ENCODE assay signal across 29 cellular contexts in the genomic region with DNA sequence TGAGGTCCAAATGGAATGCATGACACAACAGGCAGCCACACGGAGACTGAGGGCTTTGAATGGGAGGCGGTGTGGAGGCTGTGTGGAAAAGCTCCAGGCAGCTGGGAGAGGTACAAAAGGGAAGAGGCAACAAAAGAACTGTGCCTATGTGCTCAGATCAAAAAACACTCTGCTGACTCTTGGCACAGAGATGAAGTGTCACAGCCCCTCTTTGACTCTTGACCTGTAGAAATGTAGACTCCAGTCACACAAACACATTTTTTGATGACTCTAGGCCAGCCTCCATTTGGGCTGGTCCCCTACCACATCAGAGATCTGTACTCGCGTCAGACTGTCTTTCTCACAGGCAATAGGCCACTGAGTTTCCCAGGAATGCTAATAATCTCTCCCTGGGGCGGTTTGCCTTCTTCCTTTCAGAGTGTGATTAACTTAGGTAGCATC.
DNase-seq lines count a peak whose midpoint lies in the region; ATAC-seq and TF ChIP-seq lines count a peak whose summit lies in the region.
"Had no signal": no experiment of that assay in that cellular context is flagged by ENCODE, and none has a peak within 500 bp of the region (broad histone marks: within the 10 kb centered on the region; RNA-seq: fewer than 3 reads in every experiment).

No MANE protein-coding gene starts in this region.

- peaks cover 6% of the 10 kb centered on the region for H3K4me1 Mint-ChIP-seq in endodermal cell
- H3K4me1 Mint-ChIP-seq in activated naive CD8-positive, alpha-beta T cell treated with anti-CD3 and anti-CD28 coated beads for 36 hours, result no peaks in the 10 kb centered on the region
- H3K4me1 Mint-ChIP-seq: B cell; central memory CD8-positive, alpha-beta T cell; IgD-negative memory B cell; naive B cell; T-cell had no signal

- H3K18ac ChIP-seq in trophoblast cell (ENCODE audit: low read length), result no peak overlapping the region

- no peak overlapping the region for H3K4me3 ChIP-seq in NT2/D1 (ENCODE audit: insufficient read length, low read depth)
- H3K4me3 ChIP-seq in endodermal cell (ENCODE audit: low read length), result no peak overlapping the region
- no peak overlapping the region for H3K4me3 ChIP-seq in trophoblast cell (ENCODE audit: low read depth, low read length)
- no peak overlapping the region for H3K4me3 ChIP-seq in psoas muscle
- H3K4me3 ChIP-seq in osteoblast (ENCODE audit: insufficient read depth, low read length), result no peak overlapping the region
- H3K4me3 ChIP-seq: ovary, stomach, tibial nerve had no signal

- H3K27me3 Mint-ChIP-seq in endodermal cell (ENCODE audit: insufficient read depth), result no peaks in the 10 kb centered on the region
- H3K27me3 Mint-ChIP-seq in activated naive CD8-positive, alpha-beta T cell treated with anti-CD3 and anti-CD28 coated beads for 36 hours, result no peaks in the 10 kb centered on the region
- H3K27me3 Mint-ChIP-seq: B cell; central memory CD8-positive, alpha-beta T cell; IgD-negative memory B cell; naive B cell; T-cell had no signal

- 60 to 77% methylated on average over 5 of the region's 5 CpGs for WGBS in endodermal cell (ENCODE audit: insufficient coverage in 1 of 2, insufficient read length in 1 of 2), 2 experiments
- no CpG with 5 or more reads among the region's 5 CpGs for WGBS in trophoblast cell (ENCODE audit: extremely low coverage, insufficient coverage, insufficient read length)
- WGBS in psoas muscle, 3 donors, result 56 to 63% (median 57%) methylated on average over 5 of the region's 5 CpGs

- H3K79me2 ChIP-seq in trophoblast cell (ENCODE audit: control insufficient read depth, insufficient read depth, low read length, poor library complexity) (no peaks in the 10 kb centered on the region), osteoblast (ENCODE audit: insufficient read depth, low read length) (no peaks in the 10 kb centered on the region)

- H3K9me3 Mint-ChIP-seq in endodermal cell, result no peaks in the 10 kb centered on the region
- peaks cover 6% of the 10 kb centered on the region for H3K9me3 Mint-ChIP-seq in activated naive CD8-positive, alpha-beta T cell treated with anti-CD3 and anti-CD28 coated beads for 36 hours

- H3K36me3 ChIP-seq in NT2/D1 (ENCODE audit: insufficient read depth, insufficient read length, low read length) (no peaks in the 10 kb centered on the region), endodermal cell (ENCODE audit: control insufficient read depth, insufficient read depth, low read length) (no peaks in the 10 kb centered on the region), trophoblast cell (ENCODE audit: control insufficient read depth in 1 of 2, insufficient read depth in 2 of 2, low read length in 2 of 2) (no peaks in the 10 kb centered on the region), psoas muscle (ENCODE audit: insufficient read depth in 1 of 2, low read depth in 1 of 2) (no peaks in the 10 kb centered on the region), osteoblast (ENCODE audit: insufficient read depth, low read length) (no peaks in the 10 kb centered on the region)
- H3K36me3 ChIP-seq: ovary, stomach, tibial nerve had no signal

- H4K12ac ChIP-seq in trophoblast cell (ENCODE audit: low read depth, low read length), result no peak overlapping the region

- H3K14ac ChIP-seq in trophoblast cell (ENCODE audit: low read length), result no peak overlapping the region

- no peak overlapping the region for H2AK5ac ChIP-seq in trophoblast cell (ENCODE audit: low read length)

- intact Hi-C loops in psoas muscle (cut with DNase I), result no loop called here

- H4K91ac ChIP-seq in trophoblast cell (ENCODE audit: low read depth, low read length), result no peak overlapping the region

- no peaks in the 10 kb centered on the region for H3K9me3 ChIP-seq in NT2/D1 (ENCODE audit: insufficient read depth, low read length)
- no peaks in the 10 kb centered on the region for H3K9me3 ChIP-seq in endodermal cell (ENCODE audit: control insufficient read depth, low read length)
- no peaks in the 10 kb centered on the region for H3K9me3 ChIP-seq in trophoblast cell (ENCODE audit: insufficient read depth, low read depth, low read length)
- no peaks in the 10 kb centered on the region for H3K9me3 ChIP-seq in psoas muscle
- no peaks in the 10 kb centered on the region for H3K9me3 ChIP-seq in osteoblast (ENCODE audit: low read depth, low read length)
- H3K9me3 ChIP-seq: ovary, stomach, tibial nerve had no signal

- H3K4me2 ChIP-seq in trophoblast cell (ENCODE audit: low read length), result peak overlapping the region; percentile 26
- no peak overlapping the region for H3K4me2 ChIP-seq in osteoblast (ENCODE audit: insufficient read depth, low read length)

- no peaks in the 10 kb centered on the region for H4K20me1 ChIP-seq in osteoblast (ENCODE audit: insufficient read depth, low read length)

- no peak overlapping the region for H3K27ac Mint-ChIP-seq in endodermal cell
- H3K27ac Mint-ChIP-seq in activated naive CD8-positive, alpha-beta T cell treated with anti-CD3 and anti-CD28 coated beads for 36 hours, result no peak overlapping the region
- H3K27ac Mint-ChIP-seq: B cell, IgD-negative memory B cell, T-cell had no signal

- no peak overlapping the region for H2BK120ac ChIP-seq in trophoblast cell (ENCODE audit: insufficient read depth, low read length, poor library complexity)

- TF ChIP-seq CTCF in endodermal cell (conservative IDR thresholded peaks at IDR 0.05) (no peak), psoas muscle (IDR thresholded peaks at IDR 0.05) (no peak), osteoblast (IDR thresholded peaks at IDR 0.05; ENCODE audit: extremely low read depth, low read depth, low read length) (no peak)

- H3K4me1 ChIP-seq in NT2/D1 (ENCODE audit: insufficient read depth, insufficient read length) (no peaks in the 10 kb centered on the region), endodermal cell (ENCODE audit: control insufficient read depth, insufficient read depth, low read length) (no peaks in the 10 kb centered on the region), trophoblast cell (ENCODE audit: control insufficient read depth in 1 of 2, insufficient read depth in 2 of 2, low read length in 2 of 2) (peaks cover 0 to 4% of the 10 kb centered on the region in 2 experiments), psoas muscle (no peaks in the 10 kb centered on the region), osteoblast (ENCODE audit: insufficient read depth, low read length) (no peaks in the 10 kb centered on the region)
- H3K4me1 ChIP-seq: stomach, tibial nerve had no signal

- no peak overlapping the region for H3K4ac ChIP-seq in trophoblast cell (ENCODE audit: low read depth, low read length)

- ATAC-seq in psoas muscle, result no peak
- ATAC-seq: esophagus mucosa, left cardiac atrium, right cardiac atrium, Right ventricle myocardium inferior, T-cell had no signal

- no peaks in the 10 kb centered on the region for H3K79me1 ChIP-seq in trophoblast cell (ENCODE audit: low read length)

- no peak overlapping the region for H2AFZ ChIP-seq in trophoblast cell (ENCODE audit: insufficient read depth, low read length, poor library complexity)
- no peak overlapping the region for H2AFZ ChIP-seq in osteoblast (ENCODE audit: low read length)

- no peak overlapping the region for H3K9ac ChIP-seq in NT2/D1 (ENCODE audit: insufficient read length, low read depth)
- H3K9ac ChIP-seq in endodermal cell (ENCODE audit: extremely low read depth, low read length, poor library complexity, severe bottlenecking), result no peak overlapping the region
- no peak overlapping the region for H3K9ac ChIP-seq in trophoblast cell (ENCODE audit: low read length)

- peak; percentile 42 for DNase-seq in GM03348 (ENCODE audit: low spot score)
- peak; percentile 18 for DNase-seq in NT2/D1 (ENCODE audit: low read depth, low spot score)
- no peak for DNase-seq in endodermal cell
- DNase-seq in trophoblast cell, result peak; percentile 80 to 90
- no peak for DNase-seq in psoas muscle
- no peak for DNase-seq in osteoblast (ENCODE audit: insufficient read length, low spot score, missing footprints)
- DNase-seq in activated naive CD8-positive, alpha-beta T cell treated with anti-CD3 and anti-CD28 coated beads for 36 hours, result no peak
- DNase-seq in NCI-H748 treated with DMSO at 0.1 percent for 48 hours (lab: John Stamatoyannopoulos, UW), result no peak
- DNase-seq: activated CD4-positive, alpha-beta T cell treated with anti-CD3 and anti-CD28 coated beads for 4 hours; activated naive CD4-positive, alpha-beta T cell treated with Interleukin-2 at 50 U/mL for 16 hours; activated T-cell treated with anti-CD3 and anti-CD28 coated beads, Interleukin-2, amount 50 U/mL, for 48 hours; anterior cingulate cortex; DMS79 treated with DMSO at 0.1 percent for 48 hours; effector CD4-positive, alpha-beta T cell; left cardiac atrium; mesenchymal stem cell; naive B cell; NCI-H1417 treated with DMSO at 0.1 percent for 48 hours; NCI-H526 treated with DMSO at 0.1 percent for 48 hours; ovary; right cardiac atrium; stomach; T-cell had no signal

- H3K4me3 Mint-ChIP-seq in endodermal cell, result no peak overlapping the region
- no peak overlapping the region for H3K4me3 Mint-ChIP-seq in activated naive CD8-positive, alpha-beta T cell treated with anti-CD3 and anti-CD28 coated beads for 36 hours
- H3K4me3 Mint-ChIP-seq: B cell; central memory CD8-positive, alpha-beta T cell; IgD-negative memory B cell; naive B cell; T-cell had no signal

- no peaks in the 10 kb centered on the region for H3K36me3 Mint-ChIP-seq in endodermal cell (ENCODE audit: low read depth)
- H3K36me3 Mint-ChIP-seq in activated naive CD8-positive, alpha-beta T cell treated with anti-CD3 and anti-CD28 coated beads for 36 hours, result no peaks in the 10 kb centered on the region
- H3K36me3 Mint-ChIP-seq: IgD-negative memory B cell, naive B cell, T-cell had no signal

- H3K23ac ChIP-seq in trophoblast cell (ENCODE audit: low read length), result no peak overlapping the region

- H2BK5ac ChIP-seq in trophoblast cell (ENCODE audit: low read depth, low read length, poor library complexity), result no peak overlapping the region

- H2BK12ac ChIP-seq in trophoblast cell (ENCODE audit: low read length), result no peak overlapping the region

- no peak overlapping the region for H4K8ac ChIP-seq in trophoblast cell (ENCODE audit: low read depth, low read length)

- H3K27ac ChIP-seq in endodermal cell (ENCODE audit: low read depth, low read length) (peak overlapping the region; percentile 81), trophoblast cell (ENCODE audit: low read depth, low read length) (no peak overlapping the region), psoas muscle (no peak overlapping the region), osteoblast (ENCODE audit: low read depth, low read length) (no peak overlapping the region)
- H3K27ac ChIP-seq: ovary, stomach, tibial nerve had no signal

- H3K27me3 ChIP-seq in NT2/D1 (ENCODE audit: insufficient read depth, insufficient read length) (no peaks in the 10 kb centered on the region), endodermal cell (ENCODE audit: control insufficient read depth, insufficient read depth, low read length, poor library complexity, severe bottlenecking) (no peaks in the 10 kb centered on the region), trophoblast cell (ENCODE audit: insufficient read depth, low read length) (no peaks in the 10 kb centered on the region), psoas muscle (ENCODE audit: insufficient read depth in 3 of 3, low read length in 2 of 3) (no peaks in the 10 kb centered on the region), osteoblast (ENCODE audit: insufficient read depth, low read length) (no peaks in the 10 kb centered on the region)
- H3K27me3 ChIP-seq: ovary, stomach, tibial nerve had no signal

Comparison
In these comparisons a context has a peak if more than half of its experiments do, and no peak if none do; other contexts are left out.
1. DNase-seq: peak in GM03348 (single experiment), NT2/D1 (single experiment) and trophoblast cell (2 of 2); none in endodermal cell (single experiment), psoas muscle (0 of 2), osteoblast (single experiment), activated naive CD8-positive, alpha-beta T cell treated with anti-CD3 and anti-CD28 coated beads for 36 hours (single experiment) and NCI-H748 treated with DMSO at 0.1 percent for 48 hours (single experiment).